2 cellular contexts compared by ENCODE assay signal in the genomic region with DNA sequence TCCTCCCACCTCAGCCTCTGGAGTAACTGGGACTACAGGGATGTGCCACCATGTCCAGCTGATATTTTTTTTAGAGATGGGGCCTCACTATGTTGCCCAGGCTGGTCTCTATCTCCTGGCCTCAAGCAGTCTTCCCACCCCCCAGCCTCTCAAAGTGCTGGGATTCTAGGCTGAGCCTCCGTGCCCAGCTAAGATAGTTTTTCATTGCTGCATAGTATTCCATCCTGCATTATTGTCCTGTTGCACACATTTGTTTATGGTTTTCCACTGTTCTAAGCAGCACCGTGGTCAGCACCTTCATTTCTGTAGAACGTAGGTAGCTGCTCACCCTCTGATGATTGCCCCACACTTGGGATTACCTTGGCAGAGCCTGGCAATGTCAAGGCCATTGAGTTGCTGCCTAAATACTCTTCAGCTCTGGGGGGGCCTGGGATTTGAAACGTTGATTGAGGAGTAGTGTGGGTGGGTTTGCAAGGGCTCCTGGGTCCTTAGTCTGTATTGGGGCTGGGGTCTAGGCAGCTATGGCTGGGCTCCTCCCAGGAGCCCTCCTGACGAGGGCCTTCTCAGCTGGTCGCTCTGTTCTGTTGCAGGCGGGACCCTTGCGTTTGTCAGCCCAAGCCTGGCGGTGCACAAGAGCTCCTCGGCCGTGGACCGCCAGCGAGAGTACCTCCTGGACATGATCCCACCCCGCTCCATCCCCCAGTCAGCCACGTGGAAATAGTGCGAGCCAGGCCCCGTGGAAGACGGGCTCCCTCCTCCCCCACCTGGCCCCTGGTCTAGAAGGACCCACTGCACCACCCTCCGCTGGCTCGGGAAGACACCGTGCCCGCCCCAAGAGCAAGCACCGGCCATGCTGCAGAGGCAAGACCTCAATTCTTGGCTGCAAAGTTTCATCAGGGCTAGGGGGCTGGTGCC.
A peak's percentile ranks its signal among the peaks of the same experiment; 100 is the strongest.
TF ChIP-seq lines count a peak whose summit lies in the region.

No MANE protein-coding gene starts in this region.

TF ChIP-seq in HEK293, 187 proteins besides CTCF, POLR2A, EP300 and RAD21:
- no peak for TF ChIP-seq ZNF404 (tag by site-specific recombination; IDR thresholded peaks at IDR 0.05)
- TF ChIP-seq ZNF645 (tag by site-specific recombination; IDR thresholded peaks at IDR 0.05), result no peak
- TF ChIP-seq ZNF561 (tag by site-specific recombination; IDR thresholded peaks at IDR 0.05; ENCODE audit: borderline replicate concordance), result no peak
- TF ChIP-seq, protein P1, sequence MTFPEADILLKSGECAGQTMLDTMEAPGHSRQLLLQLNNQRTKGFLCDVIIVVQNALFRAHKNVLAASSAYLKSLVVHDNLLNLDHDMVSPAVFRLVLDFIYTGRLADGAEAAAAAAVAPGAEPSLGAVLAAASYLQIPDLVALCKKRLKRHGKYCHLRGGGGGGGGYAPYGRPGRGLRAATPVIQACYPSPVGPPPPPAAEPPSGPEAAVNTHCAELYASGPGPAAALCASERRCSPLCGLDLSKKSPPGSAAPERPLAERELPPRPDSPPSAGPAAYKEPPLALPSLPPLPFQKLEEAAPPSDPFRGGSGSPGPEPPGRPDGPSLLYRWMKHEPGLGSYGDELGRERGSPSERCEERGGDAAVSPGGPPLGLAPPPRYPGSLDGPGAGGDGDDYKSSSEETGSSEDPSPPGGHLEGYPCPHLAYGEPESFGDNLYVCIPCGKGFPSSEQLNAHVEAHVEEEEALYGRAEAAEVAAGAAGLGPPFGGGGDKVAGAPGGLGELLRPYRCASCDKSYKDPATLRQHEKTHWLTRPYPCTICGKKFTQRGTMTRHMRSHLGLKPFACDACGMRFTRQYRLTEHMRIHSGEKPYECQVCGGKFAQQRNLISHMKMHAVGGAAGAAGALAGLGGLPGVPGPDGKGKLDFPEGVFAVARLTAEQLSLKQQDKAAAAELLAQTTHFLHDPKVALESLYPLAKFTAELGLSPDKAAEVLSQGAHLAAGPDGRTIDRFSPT (tag by site-specific recombination; IDR thresholded peaks at IDR 0.05), result no peak
- TF ChIP-seq ZNF146 (tag by site-specific recombination; IDR thresholded peaks at IDR 0.05), result peak; percentile 91

TF ChIP-seq in K562, 482 proteins besides CTCF, POLR2A, EP300 and RAD21:
- peak; percentile 74 for TF ChIP-seq ZNF146 (CRISPR knock-in tag; IDR thresholded peaks at IDR 0.05; ENCODE audit: unreplicated experiment)
- TF ChIP-seq RBM22 (IDR thresholded peaks at IDR 0.05; ENCODE audit: low read depth, low read length, poor library complexity, severe bottlenecking), result peak; percentile 83
- TF ChIP-seq E4F1 (CRISPR knock-in tag; IDR thresholded peaks at IDR 0.05; ENCODE audit: borderline replicate concordance), result no peak
- no peak for TF ChIP-seq MYBL2 (IDR thresholded peaks at IDR 0.05; ENCODE audit: low read depth)
- TF ChIP-seq MYBL2 (CRISPR knock-in tag; IDR thresholded peaks at IDR 0.05; ENCODE audit: borderline replicate concordance), result no peak
- no peak for TF ChIP-seq GABPB1 (CRISPR knock-in tag; IDR thresholded peaks at IDR 0.05)
- no peak for TF ChIP-seq ZFX (CRISPR knock-in tag; IDR thresholded peaks at IDR 0.05)
- TF ChIP-seq ZBTB17 (CRISPR knock-in tag; IDR thresholded peaks at IDR 0.05), result no peak
- no peak for TF ChIP-seq ATF3 (IDR thresholded peaks at IDR 0.05)
- no peak for TF ChIP-seq ATF3 (CRISPR knock-in tag; conservative IDR thresholded peaks at IDR 0.05)
- TF ChIP-seq POLR2AphosphoS5 (IDR thresholded peaks at IDR 0.05; ENCODE audit: control insufficient read depth, insufficient read depth, low read depth, low read length), result peak; percentile 27; the same call in 1 of the 2 replicates
- TF ChIP-seq KAT2B (IDR thresholded peaks at IDR 0.05; ENCODE audit: low read depth, low read length), result no peak
- no peak for TF ChIP-seq SFPQ (IDR thresholded peaks at IDR 0.05; ENCODE audit: low read depth, low read length)
- TF ChIP-seq ZNF551 (CRISPR knock-in tag; IDR thresholded peaks at IDR 0.05), result no peak
- no peak for TF ChIP-seq ZNF695 (CRISPR knock-in tag; IDR thresholded peaks at IDR 0.05)
- TF ChIP-seq, protein P2, sequence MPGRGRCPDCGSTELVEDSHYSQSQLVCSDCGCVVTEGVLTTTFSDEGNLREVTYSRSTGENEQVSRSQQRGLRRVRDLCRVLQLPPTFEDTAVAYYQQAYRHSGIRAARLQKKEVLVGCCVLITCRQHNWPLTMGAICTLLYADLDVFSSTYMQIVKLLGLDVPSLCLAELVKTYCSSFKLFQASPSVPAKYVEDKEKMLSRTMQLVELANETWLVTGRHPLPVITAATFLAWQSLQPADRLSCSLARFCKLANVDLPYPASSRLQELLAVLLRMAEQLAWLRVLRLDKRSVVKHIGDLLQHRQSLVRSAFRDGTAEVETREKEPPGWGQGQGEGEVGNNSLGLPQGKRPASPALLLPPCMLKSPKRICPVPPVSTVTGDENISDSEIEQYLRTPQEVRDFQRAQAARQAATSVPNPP (IDR thresholded peaks at IDR 0.05; ENCODE audit: borderline replicate concordance, insufficient read depth, insufficient read length), result no peak
- peak; percentile 44 for TF ChIP-seq POLR2G (IDR thresholded peaks at IDR 0.05; ENCODE audit: low read depth, low read length)
